Comparison of ENCODE assay signal across 11 cellular contexts in genomic region chr6:12065321-12066140, GRCh38. TPM values are rescaled to one million over a fixed set of nuclear protein-coding genes. Genes with fewer than 3 reads are reported as not detected.
DNase-seq lines count a peak whose midpoint lies in the region; ATAC-seq and TF ChIP-seq lines count a peak whose summit lies in the region.
"Had no signal": no experiment of that assay in that cellular context is flagged by ENCODE, and none has a peak within 500 bp of the region (broad histone marks: within the 10 kb centered on the region; RNA-seq: fewer than 3 reads in every experiment).

No MANE protein-coding gene starts in this region.

- H3K27me3 ChIP-seq in upper lobe of right lung: no peaks in the 10 kb centered on the region
- H3K27me3 ChIP-seq: BLaER1 had no signal

- H3K4me3 ChIP-seq in upper lobe of right lung: no peak overlapping the region
- H3K4me3 ChIP-seq: BLaER1 had no signal

- H3K9me3 Mint-ChIP-seq in chondrocyte (ENCODE audit: low read depth): no peaks in the 10 kb centered on the region

- TF ChIP-seq CTCF in chondrocyte (IDR thresholded peaks at IDR 0.05) (no peak), upper lobe of right lung (IDR thresholded peaks at IDR 0.05) (no peak)

- peaks cover 53% of the 10 kb centered on the region for H3K4me1 Mint-ChIP-seq in chondrocyte (ENCODE audit: low read depth)

- no peaks in the 10 kb centered on the region for H3K36me3 ChIP-seq in upper lobe of right lung
- H3K36me3 ChIP-seq: BLaER1 had no signal

- no peaks in the 10 kb centered on the region for H3K9me3 ChIP-seq in upper lobe of right lung
- H3K9me3 ChIP-seq: BLaER1 had no signal

- no peak for DNase-seq in Right ventricle myocardium superior
- no peak for DNase-seq in cardiac septum (ENCODE audit: low spot score)
- DNase-seq in chondrocyte (ENCODE audit: low spot score): no peak
- peak; percentile 67 for DNase-seq in upper lobe of right lung
- DNase-seq: activated effector memory CD4-positive, alpha-beta T cell treated with anti-CD3 and anti-CD28 coated beads, Interleukin-2, amount 50 U/mL, for 16 hours; SIG-M5 had no signal

- ATAC-seq in Right ventricle myocardium superior (ENCODE audit: poor library complexity): peak; percentile 61
- peak; percentile 39 for ATAC-seq in HG03045 (IDR thresholded peaks at IDR 0.05; ENCODE audit: unreplicated experiment)
- peak; percentile 85 for ATAC-seq in upper lobe of right lung
- no peak for ATAC-seq in GM19395 (IDR thresholded peaks at IDR 0.05; ENCODE audit: unreplicated experiment)
- no peak for ATAC-seq in HG02840 (IDR thresholded peaks at IDR 0.05; ENCODE audit: low FRiP score, unreplicated experiment)
- ATAC-seq in GM18861 (IDR thresholded peaks at IDR 0.05; ENCODE audit: unreplicated experiment): no peak

- peak overlapping the region; percentile 73 for H3K27ac Mint-ChIP-seq in chondrocyte (ENCODE audit: unreplicated experiment)

- no peak overlapping the region for H3K27ac ChIP-seq in upper lobe of right lung
- H3K27ac ChIP-seq: BLaER1 had no signal

- no peaks in the 10 kb centered on the region for H3K36me3 Mint-ChIP-seq in chondrocyte (ENCODE audit: low read depth)

- H3K27me3 Mint-ChIP-seq in chondrocyte (ENCODE audit: low read depth): no peaks in the 10 kb centered on the region

- H3K4me1 ChIP-seq in upper lobe of right lung: peaks cover 7% of the 10 kb centered on the region

- H3K4me3 Mint-ChIP-seq in chondrocyte (ENCODE audit: unreplicated experiment): no peak overlapping the region

- intact Hi-C loops in Right ventricle myocardium superior (cut with DNase I) (no loop called here), cardiac septum (cut with DNase I) (no loop called here), upper lobe of right lung (cut with DNase I) (no loop called here)

RNA-seq across cellular contexts. Expression of gene HIVEP1, which starts 53.4 kb away (rescaled TPM):
- total RNA-seq in Right ventricle myocardium superior (12.0 TPM), cardiac septum (17.8 TPM), chondrocyte (34.2 to 49.7 TPM (median 44.6 TPM) in 3 replicates), upper lobe of right lung (25.7 TPM)

Comparison
In these comparisons a context has a peak if more than half of its experiments do, and no peak if none do; other contexts are left out.
1. ATAC-seq: peak in Right ventricle myocardium superior (single experiment), HG03045 (single experiment) and upper lobe of right lung (single experiment); none in GM19395 (single experiment), HG02840 (single experiment) and GM18861 (single experiment).